In genomic region chr7:5231811-5232484, GRCh38 we compare ENCODE assay signal across 8 cellular contexts. TPM values are rescaled to one million over a fixed set of nuclear protein-coding genes. Genes with fewer than 3 reads are reported as not detected.
DNase-seq lines count a peak whose midpoint lies in the region; ATAC-seq and TF ChIP-seq lines count a peak whose summit lies in the region.

No MANE protein-coding gene starts in this region.

- H3K9me3 ChIP-seq in tibial nerve (no peaks in the 10 kb centered on the region), esophagus squamous epithelium (no peaks in the 10 kb centered on the region), Caco-2 (no peaks in the 10 kb centered on the region)

- no peaks in the 10 kb centered on the region for H3K9me3 Mint-ChIP-seq in T-helper 2 cell treated with Interferon-gamma antibody and Interleukin-4, amounts not matched to agents 5 μg/mL and 100 μg/mL, for 36 hours
- H3K9me3 Mint-ChIP-seq in activated naive CD8-positive, alpha-beta T cell (ENCODE audit: low read depth), result no peaks in the 10 kb centered on the region
- no peaks in the 10 kb centered on the region for H3K9me3 Mint-ChIP-seq in Caco-2 (ENCODE audit: unreplicated experiment)

- ATAC-seq in HG03039 (IDR thresholded peaks at IDR 0.05; ENCODE audit: unreplicated experiment), result peak; percentile 46

- TF ChIP-seq CTCF in tibial nerve (IDR thresholded peaks at IDR 0.05) (no peak), esophagus squamous epithelium (IDR thresholded peaks at IDR 0.05) (no peak), Caco-2 (IDR thresholded peaks at IDR 0.05; ENCODE audit: insufficient read depth in 1 of 2, low read depth in 1 of 2, low read length in 1 of 2, severe bottlenecking in 1 of 2, unreplicated experiment in 1 of 2) (no peak)

- no TSS peak for BruUV-seq in Caco-2 (replicated peaks; lab: Mats Ljungman, UMichigan)

- H3K36me3 ChIP-seq in tibial nerve (peaks cover 5 to 67% (median 14%) of the 10 kb centered on the region in 3 donors), esophagus squamous epithelium (peaks cover 30 to 68% (median 38%) of the 10 kb centered on the region in 3 donors), Caco-2 (ENCODE audit: control insufficient read depth, insufficient read depth, low read length) (peaks cover 4% of the 10 kb centered on the region)

- H3K4me1 ChIP-seq in tibial nerve, result peaks cover 0 to 36% (median 20%) of the 10 kb centered on the region in 4 donors
- peaks cover 0 to 30% (median 6%) of the 10 kb centered on the region in 3 donors for H3K4me1 ChIP-seq in esophagus squamous epithelium
- H3K4me1 ChIP-seq in Caco-2, result peaks cover 8% of the 10 kb centered on the region

- H3K4me3 ChIP-seq in tibial nerve (no peak overlapping the region), esophagus squamous epithelium (no peak overlapping the region), Caco-2 (ENCODE audit: low read depth, low read length) (no peak overlapping the region)

- no peaks in the 10 kb centered on the region for H3K27me3 Mint-ChIP-seq in T-helper 2 cell treated with Interferon-gamma antibody and Interleukin-4, amounts not matched to agents 5 μg/mL and 100 μg/mL, for 36 hours (ENCODE audit: low read depth)
- no peaks in the 10 kb centered on the region for H3K27me3 Mint-ChIP-seq in activated naive CD8-positive, alpha-beta T cell
- no peaks in the 10 kb centered on the region for H3K27me3 Mint-ChIP-seq in Caco-2 (ENCODE audit: insufficient read depth, unreplicated experiment)

- WGBS in tibial nerve, 2 donors, result 82 to 84% methylated on average over 25 of the region's 25 CpGs
- WGBS in esophagus squamous epithelium, 2 donors, result 82 to 84% methylated on average over 23 of the region's 25 CpGs

- POLR2A ChIA-PET in Caco-2 (lab: Charles Lee), result no interaction called here

- CTCF ChIA-PET in Caco-2 (lab: Charles Lee), result interaction anchor here (1.1 kb wide), 1 partner anchor 549 kb away, joined by 3 read pairs; the partner anchor contains the start of gene RNF216

- intact Hi-C loops in esophagus squamous epithelium (cut with DNase I), result no loop called here
- intact Hi-C loops in Caco-2 (cut with micrococcal nuclease; ENCODE audit: unreplicated experiment), result no loop called here

- H3K27me3 ChIP-seq in tibial nerve, result no peaks in the 10 kb centered on the region
- H3K27me3 ChIP-seq in esophagus squamous epithelium, result no peaks in the 10 kb centered on the region
- no peaks in the 10 kb centered on the region for H3K27me3 ChIP-seq in Caco-2 (replicated peaks; ENCODE audit: control insufficient read depth, insufficient read depth, low read length)

- no peak for TF ChIP-seq POLR2A in tibial nerve (IDR thresholded peaks at IDR 0.05)
- TF ChIP-seq POLR2A in esophagus squamous epithelium (IDR thresholded peaks at IDR 0.05), result no peak

- no peak for DNase-seq in T-helper 2 cell treated with Interferon-gamma antibody and Interleukin-4, amounts not matched to agents 5 μg/mL and 100 μg/mL, for 36 hours (ENCODE audit: low spot score)
- DNase-seq in T-helper 2 cell (no peak), tibial nerve (ENCODE audit: low spot score in 2 of 2) (no peak), esophagus squamous epithelium (lab: John Stamatoyannopoulos, UW) (no peak), Caco-2 (no peak), NCI-H446 treated with DMSO at 0.1 percent for 48 hours (lab: John Stamatoyannopoulos, UW) (no peak)

- TF ChIP-seq EP300 in tibial nerve (IDR thresholded peaks at IDR 0.05), result peak in 1 of 2 donors; percentile 34

- H3K27ac ChIP-seq in tibial nerve (peak overlapping the region; percentile 30 to 91 (median 76)), esophagus squamous epithelium (peak overlapping the region in 2 of 4 donors; percentile 39 to 51)

- H3K27ac Mint-ChIP-seq in T-helper 2 cell treated with Interferon-gamma antibody and Interleukin-4, amounts not matched to agents 5 μg/mL and 100 μg/mL, for 36 hours, result peak overlapping the region; percentile 29
- H3K27ac Mint-ChIP-seq in activated naive CD8-positive, alpha-beta T cell, result peak overlapping the region; percentile 82
- H3K27ac Mint-ChIP-seq in Caco-2 (ENCODE audit: unreplicated experiment), result no peak overlapping the region

- H3K4me1 Mint-ChIP-seq in T-helper 2 cell treated with Interferon-gamma antibody and Interleukin-4, amounts not matched to agents 5 μg/mL and 100 μg/mL, for 36 hours (ENCODE audit: low read depth), result peaks cover 8% of the 10 kb centered on the region
- peaks cover 44% of the 10 kb centered on the region for H3K4me1 Mint-ChIP-seq in activated naive CD8-positive, alpha-beta T cell (ENCODE audit: low read depth)
- no peaks in the 10 kb centered on the region for H3K4me1 Mint-ChIP-seq in Caco-2 (ENCODE audit: low read depth, unreplicated experiment)

- H3K36me3 Mint-ChIP-seq in T-helper 2 cell treated with Interferon-gamma antibody and Interleukin-4, amounts not matched to agents 5 μg/mL and 100 μg/mL, for 36 hours (ENCODE audit: low read depth), result peaks cover 28% of the 10 kb centered on the region
- peaks cover 6% of the 10 kb centered on the region for H3K36me3 Mint-ChIP-seq in activated naive CD8-positive, alpha-beta T cell
- peaks cover 51% of the 10 kb centered on the region for H3K36me3 Mint-ChIP-seq in Caco-2 (ENCODE audit: insufficient read depth, unreplicated experiment)

- H3K4me3 Mint-ChIP-seq in T-helper 2 cell treated with Interferon-gamma antibody and Interleukin-4, amounts not matched to agents 5 μg/mL and 100 μg/mL, for 36 hours, result peak overlapping the region; percentile 43
- H3K4me3 Mint-ChIP-seq in activated naive CD8-positive, alpha-beta T cell, result peak overlapping the region; percentile 52
- no peak overlapping the region for H3K4me3 Mint-ChIP-seq in Caco-2 (ENCODE audit: unreplicated experiment)

RNA-seq across cellular contexts. Expression of gene WIPI2, which starts 41.9 kb away (rescaled TPM):
- total RNA-seq in tibial nerve (10 to 100 TPM; 61.3 to 77.7 (median 66.4) TPM), esophagus squamous epithelium (10 to 100 TPM; 31.5 to 51.7 (median 43.2) TPM), Caco-2 (2022) (70.3 and 81.6 TPM in 2 replicates)

RNA-seq across cellular contexts. Expression of gene SLC29A4, which starts 50.8 kb away (rescaled TPM):
- 1 to 10 TPM; 1.4 to 6.3 (median 2.7) TPM for total RNA-seq in tibial nerve
- under 1 TPM in 3 of 4 donors, not detected in 1; 0.44 to 0.57 (median 0.53) TPM for total RNA-seq in esophagus squamous epithelium
- 34.6 and 38.4 TPM in 2 replicates for total RNA-seq in Caco-2 (2022)
